Comparison of ENCODE assay signal across 1 cellular context in the genomic region with DNA sequence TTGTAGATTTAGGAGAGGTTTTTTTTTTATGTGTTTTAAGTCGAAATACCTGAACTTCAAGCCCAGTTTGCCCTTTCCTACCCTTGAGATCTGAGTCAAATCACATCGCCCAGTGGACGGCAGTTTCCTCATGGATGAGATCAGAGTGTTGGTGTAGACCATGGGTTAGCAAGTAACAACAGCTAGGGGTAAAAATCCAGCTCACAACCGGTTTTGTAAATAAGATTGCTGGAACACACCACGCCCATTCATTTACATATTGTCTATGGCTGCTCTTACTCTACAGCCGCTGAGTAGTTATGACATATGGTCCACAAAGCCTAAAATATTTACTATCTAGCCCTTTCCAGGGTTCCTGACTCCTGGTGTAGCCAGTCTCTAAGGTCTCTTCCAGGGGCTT.
TF ChIP-seq lines count a peak whose summit lies in the region.

No MANE protein-coding gene starts in this region.

TF ChIP-seq in K562, 482 proteins besides CTCF, POLR2A, EP300 and RAD21:
- TF ChIP-seq KLF16 (IDR thresholded peaks at IDR 0.05), result no peak
- TF ChIP-seq, protein P1, sequence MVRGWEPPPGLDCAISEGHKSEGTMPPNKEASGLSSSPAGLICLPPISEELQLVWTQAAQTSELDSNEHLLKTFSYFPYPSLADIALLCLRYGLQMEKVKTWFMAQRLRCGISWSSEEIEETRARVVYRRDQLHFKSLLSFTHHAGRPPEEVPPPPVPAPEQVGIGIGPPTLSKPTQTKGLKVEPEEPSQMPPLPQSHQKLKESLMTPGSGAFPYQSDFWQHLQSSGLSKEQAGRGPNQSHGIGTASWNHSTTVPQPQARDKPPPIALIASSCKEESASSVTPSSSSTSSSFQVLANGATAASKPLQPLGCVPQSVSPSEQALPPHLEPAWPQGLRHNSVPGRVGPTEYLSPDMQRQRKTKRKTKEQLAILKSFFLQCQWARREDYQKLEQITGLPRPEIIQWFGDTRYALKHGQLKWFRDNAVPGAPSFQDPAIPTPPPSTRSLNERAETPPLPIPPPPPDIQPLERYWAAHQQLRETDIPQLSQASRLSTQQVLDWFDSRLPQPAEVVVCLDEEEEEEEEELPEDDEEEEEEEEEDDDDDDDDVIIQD (CRISPR knock-in tag; IDR thresholded peaks at IDR 0.05), result no peak
- TF ChIP-seq, protein P2, sequence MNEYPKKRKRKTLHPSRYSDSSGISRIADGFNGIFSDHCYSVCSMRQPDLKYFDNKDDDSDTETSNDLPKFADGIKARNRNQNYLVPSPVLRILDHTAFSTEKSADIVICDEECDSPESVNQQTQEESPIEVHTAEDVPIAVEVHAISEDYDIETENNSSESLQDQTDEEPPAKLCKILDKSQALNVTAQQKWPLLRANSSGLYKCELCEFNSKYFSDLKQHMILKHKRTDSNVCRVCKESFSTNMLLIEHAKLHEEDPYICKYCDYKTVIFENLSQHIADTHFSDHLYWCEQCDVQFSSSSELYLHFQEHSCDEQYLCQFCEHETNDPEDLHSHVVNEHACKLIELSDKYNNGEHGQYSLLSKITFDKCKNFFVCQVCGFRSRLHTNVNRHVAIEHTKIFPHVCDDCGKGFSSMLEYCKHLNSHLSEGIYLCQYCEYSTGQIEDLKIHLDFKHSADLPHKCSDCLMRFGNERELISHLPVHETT (CRISPR knock-in tag; conservative IDR thresholded peaks at IDR 0.05 in 1 of 2, IDR thresholded peaks at IDR 0.05 in 1 of 2), result no peak
- TF ChIP-seq, protein P3, sequence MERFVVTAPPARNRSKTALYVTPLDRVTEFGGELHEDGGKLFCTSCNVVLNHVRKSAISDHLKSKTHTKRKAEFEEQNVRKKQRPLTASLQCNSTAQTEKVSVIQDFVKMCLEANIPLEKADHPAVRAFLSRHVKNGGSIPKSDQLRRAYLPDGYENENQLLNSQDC (CRISPR knock-in tag; IDR thresholded peaks at IDR 0.05), result no peak
- TF ChIP-seq ZNF134 (CRISPR knock-in tag; conservative IDR thresholded peaks at IDR 0.05), result no peak
- TF ChIP-seq ZNF707 (CRISPR knock-in tag; conservative IDR thresholded peaks at IDR 0.05), result no peak
- TF ChIP-seq CBFA2T3 (IDR thresholded peaks at IDR 0.05), result no peak
- TF ChIP-seq, protein P4, sequence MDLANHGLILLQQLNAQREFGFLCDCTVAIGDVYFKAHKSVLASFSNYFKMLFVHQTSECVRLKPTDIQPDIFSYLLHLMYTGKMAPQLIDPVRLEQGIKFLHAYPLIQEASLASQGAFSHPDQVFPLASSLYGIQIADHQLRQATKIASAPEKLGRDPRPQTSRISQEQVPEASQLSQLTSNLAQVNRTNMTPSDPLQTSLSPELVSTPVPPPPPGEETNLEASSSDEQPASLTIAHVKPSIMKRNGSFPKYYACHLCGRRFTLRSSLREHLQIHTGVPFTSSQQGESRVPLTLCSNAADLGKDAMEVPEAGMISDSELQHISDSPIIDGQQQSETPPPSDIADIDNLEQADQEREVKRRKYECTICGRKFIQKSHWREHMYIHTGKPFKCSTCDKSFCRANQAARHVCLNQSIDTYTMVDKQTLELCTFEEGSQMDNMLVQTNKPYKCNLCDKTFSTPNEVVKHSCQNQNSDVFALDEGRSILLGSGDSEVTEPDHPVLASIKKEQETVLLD (IDR thresholded peaks at IDR 0.05), result no peak
